Comparison of ENCODE assay signal across 18 cellular contexts in genomic region chr15:93278006-93278405, GRCh38.
DNase-seq lines count a peak whose midpoint lies in the region; ATAC-seq and TF ChIP-seq lines count a peak whose summit lies in the region.
"Had no signal": no experiment of that assay in that cellular context is flagged by ENCODE, and none has a peak within 500 bp of the region (broad histone marks: within the 10 kb centered on the region; RNA-seq: fewer than 3 reads in every experiment).

No MANE protein-coding gene starts in this region.

- peaks cover under 1% of the 10 kb centered on the region; the same call in 1 of the 3 replicates for H3K9me3 Mint-ChIP-seq in GM23338
- H3K9me3 Mint-ChIP-seq in activated T-cell treated with anti-CD3 and anti-CD28 coated beads, Interleukin-2, amount 50 U/mL, for 72 hours: no peaks in the 10 kb centered on the region
- H3K9me3 Mint-ChIP-seq: CD4-positive, alpha-beta T cell had no signal

- peak overlapping the region; percentile 87 for H2BK12ac ChIP-seq in neuronal stem cell (ENCODE audit: low read length)

- no peak overlapping the region for H3K4me3 Mint-ChIP-seq in GM23338
- H3K4me3 Mint-ChIP-seq in activated T-cell treated with anti-CD3 and anti-CD28 coated beads, Interleukin-2, amount 50 U/mL, for 72 hours: no peak overlapping the region
- H3K4me3 Mint-ChIP-seq: CD4-positive, alpha-beta T cell had no signal

- peak overlapping the region; percentile 45 for H3K23ac ChIP-seq in neuronal stem cell (ENCODE audit: low read depth, low read length, poor library complexity)

- peak overlapping the region; percentile 43 for H3K4ac ChIP-seq in neuronal stem cell (ENCODE audit: low read length)

- H3K27me3 ChIP-seq in BLaER1 (no peaks in the 10 kb centered on the region), GM23338 (ENCODE audit: insufficient read depth) (peaks cover 5% of the 10 kb centered on the region; the same call in 1 of the 2 replicates), neuronal stem cell (ENCODE audit: control insufficient read depth in 3 of 3, insufficient read depth in 3 of 3, low read depth in 1 of 3, low read length in 3 of 3) (no peaks in the 10 kb centered on the region)
- no peaks in the 10 kb centered on the region for H3K27me3 ChIP-seq in effector memory CD4-positive, alpha-beta T cell (replicated peaks; ENCODE audit: control insufficient read depth, insufficient read depth, low read length, poor library complexity, severe bottlenecking)

- TF ChIP-seq CTCF in GM23338 (conservative IDR thresholded peaks at IDR 0.05; ENCODE audit: low read depth in 2 of 2): no peak

- peaks cover 10% of the 10 kb centered on the region for H3K27me3 Mint-ChIP-seq in GM23338 (ENCODE audit: insufficient read depth, low read depth, poor library complexity)
- H3K27me3 Mint-ChIP-seq in activated T-cell treated with anti-CD3 and anti-CD28 coated beads, Interleukin-2, amount 50 U/mL, for 72 hours (ENCODE audit: low read depth): peaks cover 3% of the 10 kb centered on the region

- H3K4me3 ChIP-seq in BLaER1 (no peak overlapping the region), GM23338 (no peak overlapping the region), neuronal stem cell (ENCODE audit: low read length in 2 of 2) (no peak overlapping the region)
- H3K4me3 ChIP-seq in effector memory CD4-positive, alpha-beta T cell (ENCODE audit: insufficient read depth, low read depth, low read length, poor library complexity, severe bottlenecking): no peak overlapping the region

- peak overlapping the region; percentile 91 for H3K27ac ChIP-seq in BLaER1
- H3K27ac ChIP-seq in GM23338 (ENCODE audit: low read depth): no peak overlapping the region
- peak overlapping the region; percentile 49 for H3K27ac ChIP-seq in neuronal stem cell (replicated peaks; ENCODE audit: low read length)
- no peak overlapping the region for H3K27ac ChIP-seq in effector memory CD4-positive, alpha-beta T cell (ENCODE audit: insufficient read depth, low read length, poor library complexity, severe bottlenecking)

- H4K20me1 ChIP-seq in BLaER1: no peaks in the 10 kb centered on the region
- H4K20me1 ChIP-seq in GM23338 (replicated peaks; ENCODE audit: insufficient read depth): no peaks in the 10 kb centered on the region

- no peak for ATAC-seq in GM23338
- ATAC-seq in activated T-cell treated with anti-CD3 and anti-CD28 coated beads, Interleukin-2, amount 50 U/mL, for 72 hours (replicated peaks in 1 of 2): no peak

- H3K79me2 ChIP-seq in GM23338 (replicated peaks; ENCODE audit: insufficient read depth): no peaks in the 10 kb centered on the region

- H3K9ac ChIP-seq in BLaER1: peak overlapping the region; percentile 45; the same call in 1 of the 2 replicates
- H3K9ac ChIP-seq in neuronal stem cell (ENCODE audit: low read depth, low read length, poor library complexity): peak overlapping the region; percentile 32

- no peaks in the 10 kb centered on the region for H3K36me3 ChIP-seq in BLaER1
- H3K36me3 ChIP-seq in GM23338 (ENCODE audit: insufficient read depth): no peaks in the 10 kb centered on the region
- H3K36me3 ChIP-seq in neuronal stem cell (replicated peaks in 1 of 2; ENCODE audit: control insufficient read depth in 2 of 2, insufficient read depth in 2 of 2, low read length in 2 of 2): no peaks in the 10 kb centered on the region
- H3K36me3 ChIP-seq in effector memory CD4-positive, alpha-beta T cell (ENCODE audit: control insufficient read depth, insufficient read depth, low read length): no peaks in the 10 kb centered on the region

- no peak overlapping the region for H3K27ac Mint-ChIP-seq in GM23338
- no peak overlapping the region for H3K27ac Mint-ChIP-seq in activated T-cell treated with anti-CD3 and anti-CD28 coated beads, Interleukin-2, amount 50 U/mL, for 72 hours
- H3K27ac Mint-ChIP-seq: CD4-positive, alpha-beta T cell had no signal

- peak overlapping the region; percentile 96 for H2BK5ac ChIP-seq in neuronal stem cell (ENCODE audit: low read length)

- H3K18ac ChIP-seq in neuronal stem cell (ENCODE audit: low read length): peak overlapping the region; percentile 74

- DNase-seq in GM23338 (ENCODE audit: low spot score): no peak
- peak; percentile 40 for DNase-seq in islet precursor cell
- DNase-seq in neuronal stem cell (ENCODE audit: low spot score): no peak
- DNase-seq in GF-D8 (lab: John Stamatoyannopoulos, UW): no peak
- no peak for DNase-seq in effector memory CD4-positive, alpha-beta T cell
- DNase-seq in activated T-cell treated with anti-CD3 and anti-CD28 coated beads, Interleukin-2, amount 50 U/mL, for 72 hours: no peak
- DNase-seq: 8988T; AML-193; C1 segment of cervical spinal cord; Calu3; CD4-positive, alpha-beta T cell; DMS79; EL; GDM1; H7; IMR-90; KBM-7 had no signal

- H3K14ac ChIP-seq in neuronal stem cell (ENCODE audit: low read length): no peak overlapping the region

- H3K4me1 ChIP-seq in BLaER1: peaks cover 80% of the 10 kb centered on the region
- peaks cover 40% of the 10 kb centered on the region for H3K4me1 ChIP-seq in GM23338 (ENCODE audit: insufficient read depth)
- H3K4me1 ChIP-seq in neuronal stem cell (ENCODE audit: control insufficient read depth in 2 of 2, insufficient read depth in 1 of 2, low read depth in 1 of 2, low read length in 2 of 2): peaks cover 11 to 36% of the 10 kb centered on the region in 2 donors
- H3K4me1 ChIP-seq in effector memory CD4-positive, alpha-beta T cell (ENCODE audit: control insufficient read depth, insufficient read depth, low read length, poor library complexity, severe bottlenecking): no peaks in the 10 kb centered on the region

- H2AK5ac ChIP-seq in neuronal stem cell (ENCODE audit: low read depth, low read length): peak overlapping the region; percentile 98

- H2BK120ac ChIP-seq in neuronal stem cell (ENCODE audit: low read depth, low read length): peak overlapping the region; percentile 93

- H2AFZ ChIP-seq in GM23338 (0 out of 2 replicates have a peak overlapping the region, but pooled peaks have one; percentile 19), neuronal stem cell (ENCODE audit: low read length) (no peak overlapping the region)

- peak overlapping the region; percentile 99 for H4K91ac ChIP-seq in neuronal stem cell (ENCODE audit: low read depth, low read length, poor library complexity)

- 0 out of 2 replicates have a peak, but pooled peaks cover 2% of the 10 kb centered on the region for H3K9me2 ChIP-seq in GM23338 (ENCODE audit: insufficient read depth)

- WGBS in neuronal stem cell (ENCODE audit: extremely low coverage in 2 of 2, insufficient read length in 2 of 2, insufficient replicate concordance in 1 of 2), 2 donors: no CpG with 5 or more reads among the region's 10 CpGs

- H2BK15ac ChIP-seq in neuronal stem cell (ENCODE audit: low read length): peak overlapping the region; percentile 13

- H4K8ac ChIP-seq in neuronal stem cell (ENCODE audit: low read depth, low read length): no peak overlapping the region

- H3K79me1 ChIP-seq in neuronal stem cell (ENCODE audit: low read depth, low read length): no peaks in the 10 kb centered on the region

- no peaks in the 10 kb centered on the region for H3K36me3 Mint-ChIP-seq in GM23338 (ENCODE audit: low read depth)
- no peaks in the 10 kb centered on the region for H3K36me3 Mint-ChIP-seq in activated T-cell treated with anti-CD3 and anti-CD28 coated beads, Interleukin-2, amount 50 U/mL, for 72 hours (ENCODE audit: insufficient read depth in 2 of 2)

- peaks cover 47% of the 10 kb centered on the region for H3K4me1 Mint-ChIP-seq in GM23338
- H3K4me1 Mint-ChIP-seq in activated T-cell treated with anti-CD3 and anti-CD28 coated beads, Interleukin-2, amount 50 U/mL, for 72 hours (ENCODE audit: low read depth): no peaks in the 10 kb centered on the region

- peaks cover 12% of the 10 kb centered on the region; the same call in 1 of the 2 replicates for H3K9me3 ChIP-seq in BLaER1
- peaks cover 0 to 26% of the 10 kb centered on the region in 2 donors for H3K9me3 ChIP-seq in neuronal stem cell (replicated peaks in 1 of 2; ENCODE audit: control insufficient read depth in 2 of 2, insufficient read depth in 1 of 2, low read depth in 1 of 2, low read length in 2 of 2)
- no peaks in the 10 kb centered on the region for H3K9me3 ChIP-seq in effector memory CD4-positive, alpha-beta T cell (ENCODE audit: control insufficient read depth, low read length)

- peaks cover 13% of the 10 kb centered on the region for H3F3A ChIP-seq in GM23338 (replicated peaks; ENCODE audit: low read depth)

- H3K4me2 ChIP-seq in BLaER1 (peak overlapping the region; percentile 86), GM23338 (no peak overlapping the region), neuronal stem cell (ENCODE audit: insufficient read depth, low read length, poor library complexity, severe bottlenecking) (no peak overlapping the region)

TF ChIP-seq in GM23338, 12 proteins besides CTCF, POLR2A, EP300 and RAD21:
- TF ChIP-seq ZNF331 (CRISPR knock-in tag; IDR thresholded peaks at IDR 0.05; ENCODE audit: low read depth) (no peak), CREB1 (CRISPR knock-in tag; IDR thresholded peaks at IDR 0.05; ENCODE audit: low read depth) (no peak), STAT1 (IDR thresholded peaks at IDR 0.05; ENCODE audit: unreplicated experiment) (no peak), POLR2AphosphoS5 (IDR thresholded peaks at IDR 0.05; ENCODE audit: low read depth) (no peak)
TF ChIP-seq in GM23338: peak in this region for 0.

Comparison
In these comparisons a context has a peak if more than half of its experiments do, and no peak if none do; other contexts are left out.
1. H3K27ac ChIP-seq: peak in BLaER1 (single experiment) and neuronal stem cell (single experiment); none in GM23338 (single experiment) and effector memory CD4-positive, alpha-beta T cell (single experiment).